In the genomic region with DNA sequence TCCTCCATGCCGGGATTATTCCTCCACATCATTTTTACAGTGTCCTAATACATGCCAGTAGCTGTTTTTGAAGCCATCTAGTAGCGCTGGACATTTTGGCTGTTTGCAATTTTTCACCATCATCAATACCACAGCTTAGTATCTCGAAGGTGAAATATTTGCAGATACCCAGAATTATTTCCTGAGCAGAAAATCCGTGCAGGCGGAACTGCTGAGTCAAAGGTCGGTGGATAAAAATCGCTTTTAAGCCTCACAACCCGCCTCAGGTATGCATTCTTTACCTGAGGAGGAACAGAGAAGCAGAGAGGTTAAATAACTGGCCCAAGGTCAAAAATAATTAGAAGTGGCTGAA, we compare ENCODE assay signal across 8 cellular contexts. TPM values are rescaled to one million over a fixed set of nuclear protein-coding genes. Genes with fewer than 3 reads are reported as not detected.
A peak's percentile ranks its signal among the peaks of the same experiment; 100 is the strongest.
DNase-seq lines count a peak whose midpoint lies in the region; ATAC-seq, FAIRE-seq and TF ChIP-seq lines count a peak whose summit lies in the region.

No MANE protein-coding gene starts in this region.

- no peaks in the 10 kb centered on the region for H3K9me3 ChIP-seq in MG63

- H3K4me3 ChIP-seq in GM12875 (ENCODE audit: low read depth, low read length) (peak overlapping the region; percentile 84), MG63 (peak overlapping the region; percentile 89), choroid plexus epithelial cell (ENCODE audit: low read depth, low read length) (peak overlapping the region; percentile 87)

- H3K27me3 ChIP-seq in MG63, result no peaks in the 10 kb centered on the region

- ATAC-seq in naive thymus-derived CD8-positive, alpha-beta T cell, result peak; percentile 7 to 8
- ATAC-seq in GM21423 (IDR thresholded peaks at IDR 0.05; ENCODE audit: unreplicated experiment), result no peak

- TF ChIP-seq CTCF in GM12875 (IDR thresholded peaks at IDR 0.05; ENCODE audit: borderline replicate concordance, insufficient read depth, low read depth, low read length), result no peak
- no peak for TF ChIP-seq CTCF in choroid plexus epithelial cell (conservative IDR thresholded peaks at IDR 0.05; ENCODE audit: low read depth, low read length)

- H3K27me3 Mint-ChIP-seq in naive thymus-derived CD8-positive, alpha-beta T cell, result no peaks in the 10 kb centered on the region

- DNase-seq in MG63 (no peak), choroid plexus epithelial cell (ENCODE audit: low read depth) (no peak), HuH-7.5 (ENCODE audit: low spot score) (no peak), NCI-H82 treated with DMSO at 0.1 percent for 48 hours (lab: John Stamatoyannopoulos, UW; ENCODE audit: unreplicated experiment) (no peak), HTR-8/SVneo (ENCODE audit: insufficient read length, low spot score) (no peak)
- DNase-seq in naive thymus-derived CD8-positive, alpha-beta T cell, result peak in 1 of 10 donors; percentile 3

- peak overlapping the region; percentile 90 to 99 (median 97) for H3K27ac Mint-ChIP-seq in naive thymus-derived CD8-positive, alpha-beta T cell

- H3K4me1 Mint-ChIP-seq in naive thymus-derived CD8-positive, alpha-beta T cell, result peaks cover 22 to 46% (median 41%) of the 10 kb centered on the region in 4 donors

- peaks cover 4 to 22% (median 6%) of the 10 kb centered on the region in 3 donors for H3K36me3 Mint-ChIP-seq in naive thymus-derived CD8-positive, alpha-beta T cell

- peaks cover 32% of the 10 kb centered on the region for H3K36me3 ChIP-seq in MG63

- POLR2A ChIA-PET in naive thymus-derived CD8-positive, alpha-beta T cell (lab: Charles Lee), result interaction anchor here (0.7 to 1.6 kb wide), 8 partner anchors 9 to 530 kb away, joined by 3 to 10 read pairs (median 6); a partner anchor contains a TSS

- no peak for FAIRE-seq in HTR-8/SVneo (lab: Jason Lieb, UNC)

- peaks cover 0 to 2% (median 0%) of the 10 kb centered on the region in 9 donors for H3K9me3 Mint-ChIP-seq in naive thymus-derived CD8-positive, alpha-beta T cell

- peak overlapping the region; percentile 88 to 99 (median 92) for H3K4me3 Mint-ChIP-seq in naive thymus-derived CD8-positive, alpha-beta T cell

RNA-seq across cellular contexts. Expression of a gene that starts 0.6 kb away (rescaled TPM):
- total RNA-seq in MG63 (2014; rRNA removed; shearing (Covaris generic); ENCODE audit: low replicate concordance), result 9.2 and 12.7 TPM in 2 replicates
- total RNA-seq in naive thymus-derived CD8-positive, alpha-beta T cell, result 10 to 100 TPM; 84.1 to 85.2 TPM
- 10 to 100 TPM in 2 of 3 donors, 1 to 10 TPM in 1; 9.4 to 12.9 (median 10.9) TPM for polyA plus RNA-seq in naive thymus-derived CD8-positive, alpha-beta T cell
